1 cellular context compared by ENCODE assay signal in the genomic region with DNA sequence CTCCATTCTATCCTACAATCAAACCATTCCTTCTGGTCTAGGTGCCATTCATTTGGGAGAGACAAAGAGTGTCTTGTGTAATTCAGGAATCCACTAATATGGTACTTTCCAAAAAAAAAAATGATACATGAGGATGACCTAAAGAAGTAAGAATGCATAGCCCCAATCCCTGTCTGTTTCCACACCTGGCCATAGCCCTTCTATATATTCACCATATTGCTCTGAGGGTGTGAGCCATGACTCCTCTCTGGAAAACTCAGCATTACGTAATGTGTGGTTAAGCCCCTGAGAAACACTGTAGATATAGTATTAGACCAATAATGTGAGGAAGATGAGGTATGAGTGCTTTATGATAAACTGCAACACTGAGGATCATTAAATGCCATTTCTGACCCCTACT.
A peak's percentile ranks its signal among the peaks of the same experiment; 100 is the strongest.
TF ChIP-seq lines count a peak whose summit lies in the region.

No MANE protein-coding gene starts in this region.

TF ChIP-seq in IMR-90, 13 proteins besides CTCF, POLR2A, EP300 and RAD21:
- TF ChIP-seq MXI1 (IDR thresholded peaks at IDR 0.05; ENCODE audit: borderline replicate concordance, low read depth, low read length), result no peak
- peak; percentile 76 for TF ChIP-seq CEBPB (IDR thresholded peaks at IDR 0.05; ENCODE audit: low read depth, low read length)
